ENCODE assay signal across 28 cellular contexts in genomic region chrX:18440835-18441234, GRCh38.
"Had no signal": no experiment of that assay in that cellular context is flagged by ENCODE, and none has a peak within 500 bp of the region (broad histone marks: within the 10 kb centered on the region; RNA-seq: fewer than 3 reads in every experiment).

No MANE protein-coding gene starts in this region.

- H3K9me3 ChIP-seq: colonic mucosa, esophagus squamous epithelium, gastrocnemius medialis, heart right ventricle, left lung, lower lobe of right lung, mucosa of descending colon had no signal

- H3K27ac ChIP-seq: colonic mucosa, epithelial cell of prostate, esophagus squamous epithelium, gastrocnemius medialis, heart right ventricle, left lung, lower lobe of right lung had no signal

- H3K4me3 Mint-ChIP-seq: dendritic cell treated with granulocyte-macrophage colony-stimulating factor and Interleukin-4, amounts not matched to agents 40 ng/mL and 50 ng/mL, for 4 days; effector memory CD8-positive, alpha-beta T cell; endodermal cell; mesothelial cell of epicardium; naive B cell had no signal

- H3K27ac Mint-ChIP-seq: dendritic cell treated with granulocyte-macrophage colony-stimulating factor and Interleukin-4, amounts not matched to agents 40 ng/mL and 50 ng/mL, for 4 days; mesothelial cell of epicardium had no signal

- ATAC-seq: effector memory CD8-positive, alpha-beta T cell; esophagus mucosa; gastrocnemius medialis; heart right ventricle; left cardiac atrium; left lung; left ventricle myocardium superior; lower lobe of right lung; mucosa of descending colon had no signal

- H3K36me3 ChIP-seq: colonic mucosa, esophagus squamous epithelium, gastrocnemius medialis, heart right ventricle, left lung, lower lobe of right lung had no signal

- H3K27me3 ChIP-seq: colonic mucosa, esophagus squamous epithelium, gastrocnemius medialis, heart right ventricle, left lung had no signal

- H3K4me3 ChIP-seq: colonic mucosa, esophagus squamous epithelium, gastrocnemius medialis, heart right ventricle, left lung, lower lobe of right lung, mucosa of descending colon had no signal

- H3K27me3 Mint-ChIP-seq: dendritic cell treated with granulocyte-macrophage colony-stimulating factor and Interleukin-4, amounts not matched to agents 40 ng/mL and 50 ng/mL, for 4 days; effector memory CD8-positive, alpha-beta T cell; naive B cell had no signal

- FAIRE-seq: endometrium, islet of Langerhans, keratinocyte had no signal

- H3K9me3 Mint-ChIP-seq: dendritic cell treated with granulocyte-macrophage colony-stimulating factor and Interleukin-4, amounts not matched to agents 40 ng/mL and 50 ng/mL, for 4 days; effector memory CD8-positive, alpha-beta T cell had no signal

- H3K4me1 Mint-ChIP-seq: mesothelial cell of epicardium had no signal

- H3K4me1 ChIP-seq: colonic mucosa, esophagus squamous epithelium, gastrocnemius medialis, heart right ventricle, left lung, lower lobe of right lung had no signal

- DNase-seq: colonic mucosa; cortex of kidney; effector CD8-positive, alpha-beta T cell; effector memory CD8-positive, alpha-beta T cell; endodermal cell; erythroblast; esophagus squamous epithelium; foreskin fibroblast; foreskin melanocyte; gastrocnemius medialis; glutamatergic neuron; head of caudate nucleus; heart right ventricle; hippocampal formation; left cardiac atrium; left lung; left ventricle myocardium superior; lower lobe of right lung; mesenchymal stem cell; mucosa of descending colon; naive B cell had no signal
